In genomic region chr12:38904417-38904931, GRCh38 we compare ENCODE assay signal across 9 cellular contexts. TPM values are rescaled to one million over a fixed set of nuclear protein-coding genes. Genes with fewer than 3 reads are reported as not detected.
DNase-seq lines count a peak whose midpoint lies in the region; ATAC-seq and TF ChIP-seq lines count a peak whose summit lies in the region.
"Not testable (repeated sequence)": the region's sequence is repeated elsewhere in the genome, so short reads cannot be mapped to it uniquely, and the experiment has no call there.
"Had no signal": no experiment of that assay in that cellular context is flagged by ENCODE, and none has a peak within 500 bp of the region (broad histone marks: within the 10 kb centered on the region; RNA-seq: fewer than 3 reads in every experiment).

No MANE protein-coding gene starts in this region.

- H3K36me3 ChIP-seq in CD4-positive, alpha-beta memory T cell (ENCODE audit: insufficient read depth, low read length); PC-3 (ENCODE audit: low read depth, low read length); lower lobe of right lung; testis (ENCODE audit: low read depth, missing control alignments): not testable (repeated sequence)

- peak overlapping the region; percentile 80 for H3K9ac ChIP-seq in PC-3 (ENCODE audit: low read length)

- not testable (repeated sequence) for H3K27ac ChIP-seq in CD4-positive, alpha-beta memory T cell (ENCODE audit: low read depth, low read length)
- H3K27ac ChIP-seq in PC-3 (ENCODE audit: low read length): peak overlapping the region; percentile 93
- peak overlapping the region; percentile 81 for H3K27ac ChIP-seq in caudate nucleus (ENCODE audit: low read depth, low read length)
- H3K27ac ChIP-seq in lower lobe of right lung: peak overlapping the region; percentile 91
- H3K27ac ChIP-seq in testis: peak overlapping the region; percentile 57 to 91

- H2AFZ ChIP-seq in PC-3 (ENCODE audit: low read length): peak overlapping the region; percentile 94

- POLR2A ChIA-PET in CD4-positive, alpha-beta memory T cell (lab: Charles Lee; ENCODE audit: partially characterized antibody): not testable (repeated sequence)
- POLR2A ChIA-PET in PC-3 (lab: Charles Lee; ENCODE audit: unreplicated experiment): interaction anchor here (0.7 kb wide), 2 partner anchors 66 to 303 kb away, joined by 5 to 6 read pairs; no protein-coding TSS in a partner anchor

- not testable (repeated sequence) for H3K36me3 Mint-ChIP-seq in CD4-positive, alpha-beta memory T cell; osteocyte (ENCODE audit: unreplicated experiment)

- peak overlapping the region in 1 of 2 donors; percentile 86 for H3K4me3 ChIP-seq in CD4-positive, alpha-beta memory T cell (ENCODE audit: low read length in 2 of 2)
- H3K4me3 ChIP-seq in PC-3 (ENCODE audit: low read length) (peak overlapping the region; percentile 83), fibroblast of the aortic adventitia (ENCODE audit: low read depth, low read length) (peak overlapping the region; percentile 98), lower lobe of right lung (peak overlapping the region; percentile 79), testis (peak overlapping the region; percentile 61 to 65)

- not testable (repeated sequence) for H3K9me3 Mint-ChIP-seq in CD4-positive, alpha-beta memory T cell; osteocyte (ENCODE audit: unreplicated experiment)

- H3K27ac Mint-ChIP-seq in CD4-positive, alpha-beta memory T cell: peak overlapping the region; percentile 82 to 96 (median 91)
- H3K27ac Mint-ChIP-seq in osteocyte (ENCODE audit: unreplicated experiment): peak overlapping the region; percentile 96

- ATAC-seq in PC-3, lower lobe of right lung: not testable (repeated sequence)

- H3F3A ChIP-seq in PC-3 (ENCODE audit: low read length, unreplicated experiment): not testable (repeated sequence)

- CTCF ChIA-PET in CD4-positive, alpha-beta memory T cell (lab: Charles Lee; ENCODE audit: partially characterized antibody): interaction anchor here (1.1 to 3.0 kb wide), 2 partner anchors 9 to 17 kb away, joined by 3 to 29 read pairs; no protein-coding TSS in a partner anchor
- CTCF ChIA-PET in PC-3 (lab: Charles Lee): interaction anchor here (0.6 to 2.9 kb wide), 4 partner anchors 50 to 520 kb away, joined by 3 to 19 read pairs (median 7); no protein-coding TSS in a partner anchor

- H3K4me1 Mint-ChIP-seq in CD4-positive, alpha-beta memory T cell: peaks cover 15 to 35% (median 27%) of the 10 kb centered on the region in 4 donors
- peaks cover 21% of the 10 kb centered on the region for H3K4me1 Mint-ChIP-seq in osteocyte (ENCODE audit: unreplicated experiment)

- H3K9me3 ChIP-seq in CD4-positive, alpha-beta memory T cell (ENCODE audit: control insufficient read depth in 1 of 2, low read length in 2 of 2); PC-3 (ENCODE audit: low read length); lower lobe of right lung; testis: not testable (repeated sequence)

- peaks cover 2 to 11% of the 10 kb centered on the region in 2 donors for H3K27me3 Mint-ChIP-seq in CD4-positive, alpha-beta memory T cell
- peaks cover 11% of the 10 kb centered on the region for H3K27me3 Mint-ChIP-seq in osteocyte (ENCODE audit: unreplicated experiment)

- BruUV-seq in PC-3 (replicated peaks; lab: Mats Ljungman, UMichigan): not testable (repeated sequence)

- peak in 1 of 5 donors; percentile 40 for DNase-seq in CD4-positive, alpha-beta memory T cell
- not testable (repeated sequence) for DNase-seq in PC-3; caudate nucleus (lab: John Stamatoyannopoulos, UW); fibroblast of the aortic adventitia (ENCODE audit: low read depth); lower lobe of right lung; osteocyte (ENCODE audit: extremely low spot score, unreplicated experiment); testis
- peak; percentile 0 for DNase-seq in activated effector memory CD4-positive, alpha-beta T cell treated with Interleukin-2 at 50 U/mL for 16 hours

- TF ChIP-seq POLR2A in testis (IDR thresholded peaks at IDR 0.05): not testable (repeated sequence)

- not testable (repeated sequence) for H3K27me3 ChIP-seq in CD4-positive, alpha-beta memory T cell (ENCODE audit: insufficient read depth, low read length); PC-3 (ENCODE audit: low read length); lower lobe of right lung (ENCODE audit: low read depth); testis

- intact Hi-C loops in CD4-positive, alpha-beta memory T cell (cut with micrococcal nuclease): loop anchor here (2.0 kb wide), 1 partner anchor 588 kb away; the partner anchor contains the start of gene ALG10B
- intact Hi-C loops in PC-3 (cut with micrococcal nuclease): loop anchor here (2.0 to 10.0 kb wide), 2 partner anchors 294 to 770 kb away; no protein-coding TSS in a partner anchor
- intact Hi-C loops in lower lobe of right lung (cut with DNase I); testis (cut with DNase I; ENCODE audit: low total_unique reads): not testable (repeated sequence)

- H3K79me2 ChIP-seq in PC-3 (ENCODE audit: low read length): peaks cover 30% of the 10 kb centered on the region

- H3K9me2 ChIP-seq in PC-3 (replicated peaks; ENCODE audit: low read length): not testable (repeated sequence)

- not testable (repeated sequence) for TF ChIP-seq CTCF in PC-3 (conservative IDR thresholded peaks at IDR 0.05; ENCODE audit: low read depth, low read length); fibroblast of the aortic adventitia (IDR thresholded peaks at IDR 0.05; ENCODE audit: insufficient read depth, low read length); lower lobe of right lung (IDR thresholded peaks at IDR 0.05); osteocyte (IDR thresholded peaks at IDR 0.05); testis (IDR thresholded peaks at IDR 0.05)

- WGBS in testis, 2 donors: 20 to 43% methylated on average over 23 of the region's 23 CpGs

- H3K4me3 Mint-ChIP-seq in CD4-positive, alpha-beta memory T cell: peak overlapping the region; percentile 91 to 97 (median 96)
- H3K4me3 Mint-ChIP-seq in osteocyte (ENCODE audit: unreplicated experiment): peak overlapping the region; percentile 96

- peaks cover 21% of the 10 kb centered on the region for H3K4me1 ChIP-seq in CD4-positive, alpha-beta memory T cell (ENCODE audit: insufficient read depth, low read length)
- H3K4me1 ChIP-seq in PC-3 (ENCODE audit: insufficient read depth, low read length): peaks cover 18% of the 10 kb centered on the region
- peaks cover 27% of the 10 kb centered on the region for H3K4me1 ChIP-seq in lower lobe of right lung
- H3K4me1 ChIP-seq in testis: not testable (repeated sequence)

- peak overlapping the region; percentile 94 for H3K4me2 ChIP-seq in PC-3 (ENCODE audit: low read length)

- H4K20me1 ChIP-seq in PC-3 (ENCODE audit: low read length): not testable (repeated sequence)

RNA-seq across cellular contexts. Expression of gene CPNE8, which starts 0.9 kb away (rescaled TPM):
- total RNA-seq in CD4-positive, alpha-beta memory T cell: 1 to 10 TPM; 3.4 to 5.1 TPM
- polyA plus RNA-seq in CD4-positive, alpha-beta memory T cell: 1 to 10 TPM; 1.2 to 2.3 TPM
- 7.2 and 12.6 TPM in 2 replicates for total RNA-seq in PC-3 (2014; rRNA removed)
- 36.8 and 70.3 TPM in 2 replicates for total RNA-seq in fibroblast of the aortic adventitia (ENCODE audit: low replicate concordance)
- total RNA-seq in lower lobe of right lung: 33.0 TPM
- 8.7 and 11.1 TPM in 2 replicates for total RNA-seq in osteocyte
- 10 to 100 TPM; 12.6 to 13.1 TPM for total RNA-seq in testis
- polyA plus RNA-seq in testis (ENCODE audit: insufficient read depth, low read depth, low replicate concordance): 9.3 TPM
- total RNA-seq: HFFc6 had no signal
